Comparison of ENCODE assay signal across 13 cellular contexts in the genomic region with DNA sequence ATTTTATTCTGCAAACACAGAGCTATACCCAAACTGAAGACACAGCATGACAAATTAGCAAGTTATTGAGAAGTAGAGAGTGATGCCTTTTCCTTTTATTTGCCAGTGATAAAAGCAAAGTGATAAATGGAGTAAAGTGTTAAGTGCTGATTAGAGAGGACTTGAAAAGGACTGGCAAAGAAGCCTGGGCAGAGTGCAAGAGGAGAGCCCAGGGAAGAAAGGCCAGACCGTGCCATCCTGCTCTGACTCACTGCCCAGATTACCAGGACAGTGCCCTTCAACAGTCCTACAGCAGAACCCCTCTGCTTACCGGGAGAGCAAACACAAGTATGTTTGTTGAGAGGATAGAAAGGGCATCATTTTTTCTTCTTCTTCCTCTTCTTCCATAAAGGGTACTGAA.
DNase-seq lines count a peak whose midpoint lies in the region; ATAC-seq and TF ChIP-seq lines count a peak whose summit lies in the region.
"Had no signal": no experiment of that assay in that cellular context is flagged by ENCODE, and none has a peak within 500 bp of the region (broad histone marks: within the 10 kb centered on the region; RNA-seq: fewer than 3 reads in every experiment).

No MANE protein-coding gene starts in this region.

- intact Hi-C loops in breast epithelium (cut with DNase I; ENCODE audit: low total_unique reads) (no loop called here), mammary epithelial cell (cut with micrococcal nuclease) (no loop called here), vagina (cut with DNase I) (loop anchor here (10.0 kb wide), 1 partner anchor 79 kb away; no protein-coding TSS in a partner anchor)

- H4K20me1 ChIP-seq in mammary epithelial cell (ENCODE audit: insufficient read depth, low read length), result no peaks in the 10 kb centered on the region

- ATAC-seq in activated T-cell treated with anti-CD3 and anti-CD28 coated beads, Interleukin-2, amount 50 U/mL, for 4 hours, result no peak
- ATAC-seq in HG02938 (IDR thresholded peaks at IDR 0.05; ENCODE audit: unreplicated experiment), result no peak
- no peak for ATAC-seq in GM19023 (IDR thresholded peaks at IDR 0.05; ENCODE audit: unreplicated experiment)
- ATAC-seq: HepG2 had no signal

- H3K4me2 ChIP-seq in mammary epithelial cell (ENCODE audit: insufficient read depth, low read depth, low read length), result no peak overlapping the region

- H3K27me3 Mint-ChIP-seq in endothelial cell (ENCODE audit: unreplicated experiment) (no peaks in the 10 kb centered on the region), nephron (ENCODE audit: low read depth) (peaks cover 4% of the 10 kb centered on the region)
- H3K27me3 Mint-ChIP-seq in activated T-cell treated with anti-CD3 and anti-CD28 coated beads, Interleukin-2, amount 50 U/mL, for 4 hours (ENCODE audit: low read depth), result no peaks in the 10 kb centered on the region
- H3K27me3 Mint-ChIP-seq: activated naive CD4-positive, alpha-beta T cell treated with anti-CD3 and anti-CD28 coated beads, Interleukin-2, amount 50 U/mL, for 24 hours had no signal

- no peak for TF ChIP-seq CTCF in breast epithelium (IDR thresholded peaks at IDR 0.05)
- TF ChIP-seq CTCF in mammary epithelial cell (conservative IDR thresholded peaks at IDR 0.05 in 1 of 2, IDR thresholded peaks at IDR 0.05 in 1 of 2; ENCODE audit: extremely low read depth in 1 of 2, insufficient read depth in 1 of 2, low read depth in 1 of 2, low read length in 2 of 2), result no peak
- TF ChIP-seq CTCF in endothelial cell (IDR thresholded peaks at IDR 0.05; ENCODE audit: unreplicated experiment), result no peak
- no peak for TF ChIP-seq CTCF in nephron (IDR thresholded peaks at IDR 0.05; ENCODE audit: unreplicated experiment in 3 of 3)
- no peak for TF ChIP-seq CTCF in vagina (IDR thresholded peaks at IDR 0.05)

- H3K4me3 ChIP-seq in breast epithelium (no peak overlapping the region), mammary epithelial cell (replicated peaks in 1 of 3; ENCODE audit: insufficient read depth in 1 of 3, low read depth in 2 of 3, low read length in 3 of 3) (no peak overlapping the region), vagina (no peak overlapping the region)
- H3K4me3 ChIP-seq: upper lobe of left lung had no signal

- peak overlapping the region; percentile 29 for H3K4me3 Mint-ChIP-seq in endothelial cell (ENCODE audit: unreplicated experiment)
- H3K4me3 Mint-ChIP-seq in nephron, result no peak overlapping the region
- no peak overlapping the region for H3K4me3 Mint-ChIP-seq in activated T-cell treated with anti-CD3 and anti-CD28 coated beads, Interleukin-2, amount 50 U/mL, for 4 hours
- H3K4me3 Mint-ChIP-seq: activated naive CD4-positive, alpha-beta T cell treated with anti-CD3 and anti-CD28 coated beads, Interleukin-2, amount 50 U/mL, for 24 hours had no signal

- H3K36me3 ChIP-seq in breast epithelium (no peaks in the 10 kb centered on the region), mammary epithelial cell (ENCODE audit: insufficient read depth, low read length) (peaks cover 12% of the 10 kb centered on the region), vagina (no peaks in the 10 kb centered on the region)

- H3K9me3 ChIP-seq in breast epithelium (no peaks in the 10 kb centered on the region), mammary epithelial cell (replicated peaks; ENCODE audit: insufficient read depth, low read length) (no peaks in the 10 kb centered on the region), vagina (no peaks in the 10 kb centered on the region)
- H3K9me3 ChIP-seq: upper lobe of left lung had no signal

- peaks cover 14% of the 10 kb centered on the region for H3K79me2 ChIP-seq in mammary epithelial cell (ENCODE audit: insufficient read depth, low read length)

- in situ Hi-C loops in mammary epithelial cell (cut with MboI; ENCODE audit: low sequenced_read_pairs in 2 of 2), result no loop called here

- H3K9ac ChIP-seq in mammary epithelial cell (ENCODE audit: insufficient read depth, low read length), result no peak overlapping the region

- DNase-seq in breast epithelium (ENCODE audit: low spot score in 2 of 2) (no peak), mammary epithelial cell (no peak), endothelial cell (ENCODE audit: low spot score) (no peak), vagina (ENCODE audit: extremely low spot score in 2 of 2) (no peak)
- DNase-seq in activated T-cell treated with anti-CD3 and anti-CD28 coated beads, Interleukin-2, amount 50 U/mL, for 4 hours, result no peak
- DNase-seq: NCI-H69; stimulated activated CD4-positive, alpha-beta T cell treated with anti-CD3 and anti-CD28 coated beads, Interleukin-12 subunit alpha, Interleukin-12 subunit beta, amount 100 ng/mL, for 4 hours; upper lobe of left lung had no signal

- H3K27me3 ChIP-seq in breast epithelium (no peaks in the 10 kb centered on the region), mammary epithelial cell (ENCODE audit: insufficient read depth, low read length) (no peaks in the 10 kb centered on the region), vagina (no peaks in the 10 kb centered on the region)
- H3K27me3 ChIP-seq: upper lobe of left lung had no signal

- BruUV-seq in mammary epithelial cell (replicated peaks; lab: Mats Ljungman, UMichigan), result no TSS peak

- H3K36me3 Mint-ChIP-seq in endothelial cell (ENCODE audit: low read depth, unreplicated experiment) (peaks cover 33% of the 10 kb centered on the region), nephron (ENCODE audit: low read depth) (peaks cover 16% of the 10 kb centered on the region)
- peaks cover 44% of the 10 kb centered on the region for H3K36me3 Mint-ChIP-seq in activated T-cell treated with anti-CD3 and anti-CD28 coated beads, Interleukin-2, amount 50 U/mL, for 4 hours (ENCODE audit: insufficient read depth)

- H3K27ac Mint-ChIP-seq in endothelial cell (ENCODE audit: unreplicated experiment) (no peak overlapping the region), nephron (peak overlapping the region in 2 of 3 experiments; percentile 39 to 44)
- H3K27ac Mint-ChIP-seq: activated naive CD4-positive, alpha-beta T cell treated with anti-CD3 and anti-CD28 coated beads, Interleukin-2, amount 50 U/mL, for 24 hours had no signal

- dilution Hi-C loops in mammary epithelial cell (cut with HindIII; ENCODE audit: low sequenced_read_pairs), result loop anchor here (5.0 kb wide), 1 partner anchor 44 kb away; no protein-coding TSS in a partner anchor

- H3K4me1 ChIP-seq in breast epithelium (peaks cover 0 to 5% of the 10 kb centered on the region in 2 donors), mammary epithelial cell (ENCODE audit: insufficient read depth, low read length) (no peaks in the 10 kb centered on the region), vagina (peaks cover 10% of the 10 kb centered on the region)

- peaks cover 71% of the 10 kb centered on the region for H3K4me1 Mint-ChIP-seq in endothelial cell (ENCODE audit: unreplicated experiment)
- peaks cover 40% of the 10 kb centered on the region for H3K4me1 Mint-ChIP-seq in nephron
- peaks cover 22% of the 10 kb centered on the region for H3K4me1 Mint-ChIP-seq in activated T-cell treated with anti-CD3 and anti-CD28 coated beads, Interleukin-2, amount 50 U/mL, for 4 hours (ENCODE audit: low read depth)

- WGBS in mammary epithelial cell (ENCODE audit: low coverage, missing lambda C conversion rate), result 33% methylated on average over 2 of the region's 2 CpGs

- CTCF ChIA-PET in mammary epithelial cell (lab: Charles Lee; ENCODE audit: low non-redundant PET), result no interaction called here

- no peak for TF ChIP-seq POLR2A in breast epithelium (IDR thresholded peaks at IDR 0.05)
- no peak for TF ChIP-seq POLR2A in vagina (IDR thresholded peaks at IDR 0.05)

- H2AFZ ChIP-seq in mammary epithelial cell (ENCODE audit: low read depth, low read length), result no peak overlapping the region

- H3K9me3 Mint-ChIP-seq in endothelial cell (ENCODE audit: unreplicated experiment) (no peaks in the 10 kb centered on the region), nephron (no peaks in the 10 kb centered on the region)
- no peaks in the 10 kb centered on the region for H3K9me3 Mint-ChIP-seq in activated T-cell treated with anti-CD3 and anti-CD28 coated beads, Interleukin-2, amount 50 U/mL, for 4 hours
- H3K9me3 Mint-ChIP-seq: activated naive CD4-positive, alpha-beta T cell treated with anti-CD3 and anti-CD28 coated beads, Interleukin-2, amount 50 U/mL, for 24 hours had no signal

- H3K27ac ChIP-seq in breast epithelium (peak overlapping the region; percentile 33 to 56), mammary epithelial cell (ENCODE audit: insufficient read depth, low read depth, low read length) (no peak overlapping the region), vagina (peak overlapping the region; percentile 78)
